Comparison of ENCODE assay signal across 7 cellular contexts in genomic region chr19:29714371-29714952, GRCh38.
A peak's percentile ranks its signal among the peaks of the same experiment; 100 is the strongest.
DNase-seq lines count a peak whose midpoint lies in the region; ATAC-seq and TF ChIP-seq lines count a peak whose summit lies in the region.

No MANE protein-coding gene starts in this region.

- DNase-seq in T-helper 22 cell (ENCODE audit: low read depth) (peak; percentile 55), NOMO-1 treated with DMSO at 0.1 percent for 48 hours (lab: John Stamatoyannopoulos, UW; ENCODE audit: unreplicated experiment) (no peak), GM20000 (ENCODE audit: low spot score) (no peak)
- DNase-seq in effector memory CD8-positive, alpha-beta T cell, result peak in 2 of 3 experiments; percentile 28 to 56

- H3K27ac Mint-ChIP-seq in effector memory CD8-positive, alpha-beta T cell, result peak overlapping the region; percentile 87 to 96
- peak overlapping the region; percentile 68 to 75 (median 69) for H3K27ac Mint-ChIP-seq in nephron

- ATAC-seq in GM18909 (IDR thresholded peaks at IDR 0.05; ENCODE audit: poor library complexity, unreplicated experiment), result peak; percentile 19
- ATAC-seq in HG02840 (IDR thresholded peaks at IDR 0.05; ENCODE audit: low FRiP score, unreplicated experiment), result peak; percentile 9
- peak; percentile 61 for ATAC-seq in effector memory CD8-positive, alpha-beta T cell (replicated peaks)

- peaks cover 50 to 67% of the 10 kb centered on the region in 2 donors for H3K4me1 Mint-ChIP-seq in effector memory CD8-positive, alpha-beta T cell (ENCODE audit: low read depth in 2 of 2)
- peaks cover 30% of the 10 kb centered on the region for H3K4me1 Mint-ChIP-seq in nephron

- no peaks in the 10 kb centered on the region for H3K27me3 Mint-ChIP-seq in effector memory CD8-positive, alpha-beta T cell
- no peaks in the 10 kb centered on the region for H3K27me3 Mint-ChIP-seq in nephron (ENCODE audit: low read depth)

- H3K4me3 Mint-ChIP-seq in effector memory CD8-positive, alpha-beta T cell, result peak overlapping the region; percentile 78
- H3K4me3 Mint-ChIP-seq in nephron, result peak overlapping the region; percentile 83 to 87 (median 84)

- H3K36me3 Mint-ChIP-seq in effector memory CD8-positive, alpha-beta T cell (ENCODE audit: insufficient read depth), result peaks cover 19% of the 10 kb centered on the region
- H3K36me3 Mint-ChIP-seq in nephron (ENCODE audit: low read depth), result peaks cover 12% of the 10 kb centered on the region

- no peak for TF ChIP-seq CTCF in nephron (IDR thresholded peaks at IDR 0.05; ENCODE audit: unreplicated experiment in 3 of 3)
- no peak for TF ChIP-seq CTCF in GM20000 (IDR thresholded peaks at IDR 0.05; ENCODE audit: extremely low read depth, missing control alignments)

- H3K9me3 Mint-ChIP-seq in effector memory CD8-positive, alpha-beta T cell, result no peaks in the 10 kb centered on the region
- H3K9me3 Mint-ChIP-seq in nephron, result no peaks in the 10 kb centered on the region

Comparison
In these comparisons a context has a peak if more than half of its experiments do, and no peak if none do; other contexts are left out.
1. ATAC-seq: peak in every context shown above with its lines; median percentile 61 in effector memory CD8-positive, alpha-beta T cell; 19 in GM18909; 9 in HG02840.
2. DNase-seq: peak in T-helper 22 cell (single experiment) and effector memory CD8-positive, alpha-beta T cell (2 of 3); none in NOMO-1 treated with DMSO at 0.1 percent for 48 hours (single experiment) and GM20000 (single experiment).